In genomic region chr11:89614453-89614852, GRCh38 we compare ENCODE assay signal across 7 cellular contexts.
DNase-seq lines count a peak whose midpoint lies in the region; TF ChIP-seq lines count a peak whose summit lies in the region.
"Not testable (repeated sequence)": the region's sequence is repeated elsewhere in the genome, so short reads cannot be mapped to it uniquely, and the experiment has no call there.

No MANE protein-coding gene starts in this region.

- H3K36me3 Mint-ChIP-seq in chondrocyte (ENCODE audit: low read depth): not testable (repeated sequence)

- not testable (repeated sequence) for H3F3A ChIP-seq in MM.1S (ENCODE audit: insufficient read depth, low read length)

- H4K20me1 ChIP-seq in MM.1S (ENCODE audit: insufficient read depth, low read length): not testable (repeated sequence)

- not testable (repeated sequence) for H3K27ac ChIP-seq in MM.1S (ENCODE audit: low read length); liver (ENCODE audit: low read depth in 1 of 2, low read length in 2 of 2)

- H3K36me3 ChIP-seq in MM.1S (replicated peaks; ENCODE audit: insufficient read depth, low read length); liver (ENCODE audit: control insufficient read depth in 4 of 4, insufficient read depth in 3 of 4, low read depth in 1 of 4, low read length in 3 of 4): not testable (repeated sequence)

- TF ChIP-seq CTCF in MM.1S (IDR thresholded peaks at IDR 0.05; ENCODE audit: low read length) (0 out of 2 replicates have a peak, but pooled peaks have one; percentile 3), chondrocyte (IDR thresholded peaks at IDR 0.05) (peak; percentile 77), fibroblast of pulmonary artery (IDR thresholded peaks at IDR 0.05; ENCODE audit: low read length, missing control alignments) (peak; percentile 3)
- not testable (repeated sequence) for TF ChIP-seq CTCF in liver (IDR thresholded peaks at IDR 0.05; ENCODE audit: low read depth, low read length, missing input control)

- in situ Hi-C loops in SK-MEL-5 (cut with HindIII; ENCODE audit: low pct_unique_long_range_greater_than_20kb, low sequenced_read_pairs): not testable (repeated sequence)

- H3K27me3 Mint-ChIP-seq in chondrocyte (ENCODE audit: low read depth): not testable (repeated sequence)

- H3K27ac Mint-ChIP-seq in chondrocyte (ENCODE audit: unreplicated experiment): not testable (repeated sequence)

- WGBS in liver: 22% methylated on average over 5 of the region's 5 CpGs

- H3K79me2 ChIP-seq in MM.1S (ENCODE audit: low read length): not testable (repeated sequence)

- H3K9me3 Mint-ChIP-seq in chondrocyte (ENCODE audit: low read depth): not testable (repeated sequence)

- peak; percentile 23 to 27 for TF ChIP-seq RAD21 in liver (IDR thresholded peaks at IDR 0.05)

- not testable (repeated sequence) for H2AFZ ChIP-seq in MM.1S (ENCODE audit: low read length)

- H3K9me3 ChIP-seq in MM.1S (replicated peaks; ENCODE audit: insufficient read depth, low read length); liver (ENCODE audit: control insufficient read depth in 4 of 4, low read length in 3 of 4): not testable (repeated sequence)

- H3K4me1 ChIP-seq in MM.1S (ENCODE audit: low read length); liver (ENCODE audit: control insufficient read depth in 4 of 4, insufficient read depth in 4 of 4, low read length in 3 of 4): not testable (repeated sequence)

- H3K4me3 ChIP-seq in MM.1S (ENCODE audit: low read length); fibroblast of pulmonary artery (replicated peaks; ENCODE audit: low read depth, low read length); liver (ENCODE audit: low read depth in 1 of 3, low read length in 3 of 3): not testable (repeated sequence)

- not testable (repeated sequence) for H3K9me2 ChIP-seq in MM.1S (replicated peaks; ENCODE audit: insufficient read depth, low read length)

- peaks cover 14% of the 10 kb centered on the region for H3K4me1 Mint-ChIP-seq in chondrocyte (ENCODE audit: low read depth)

- H3K4me2 ChIP-seq in MM.1S (ENCODE audit: low read depth, low read length): not testable (repeated sequence)

- DNase-seq in DMS53 (lab: John Stamatoyannopoulos, UW) (peak; percentile 50), MM.1S (peak; percentile 22), SK-MEL-5 (ENCODE audit: low read depth, low spot score) (peak; percentile 55), fibroblast of pulmonary artery (ENCODE audit: low read depth) (peak; percentile 43), pons (ENCODE audit: low spot score) (peak; percentile 70)
- not testable (repeated sequence) for DNase-seq in chondrocyte (ENCODE audit: low spot score)

- H3K9ac ChIP-seq in MM.1S (ENCODE audit: low read length); liver (ENCODE audit: low read depth in 1 of 2, low read length in 2 of 2): not testable (repeated sequence)

- H3K27me3 ChIP-seq in MM.1S (replicated peaks; ENCODE audit: insufficient read depth, low read length); liver (ENCODE audit: control insufficient read depth in 4 of 4, insufficient read depth in 4 of 4, low read length in 3 of 4): not testable (repeated sequence)

- H3K4me3 Mint-ChIP-seq in chondrocyte (ENCODE audit: unreplicated experiment): not testable (repeated sequence)
